ENCODE assay signal across 14 cellular contexts in the genomic region with DNA sequence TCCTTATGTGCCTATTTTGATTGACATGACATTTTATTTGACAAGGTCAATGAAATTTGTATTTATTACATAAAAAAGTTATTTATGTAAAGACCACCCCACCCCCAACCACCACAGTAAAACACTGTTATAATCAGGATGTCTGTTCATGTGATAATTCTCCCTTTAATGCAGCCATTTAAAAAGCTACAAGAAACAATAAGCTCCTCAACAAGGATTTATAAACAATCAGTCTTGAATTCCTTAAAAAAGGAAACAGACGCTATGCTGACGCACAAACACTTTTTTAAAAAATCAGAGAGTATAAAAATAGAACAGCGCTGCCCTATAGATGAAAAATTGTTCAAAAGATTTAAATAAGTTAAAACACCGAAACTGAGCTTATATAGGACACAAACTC.
"Had no signal": no experiment of that assay in that cellular context is flagged by ENCODE, and none has a peak within 500 bp of the region (broad histone marks: within the 10 kb centered on the region; RNA-seq: fewer than 3 reads in every experiment).

No MANE protein-coding gene starts in this region.

- H3K9me3 Mint-ChIP-seq: activated CD4-positive, alpha-beta memory T cell treated with anti-CD3 and anti-CD28 coated beads for 36 hours; activated T-cell treated with anti-CD3 and anti-CD28 coated beads, Interleukin-2, amount 50 U/mL, for 72 hours; endodermal cell; naive thymus-derived CD4-positive, alpha-beta T cell; stimulated activated effector memory CD8-positive, alpha-beta T cell treated with anti-CD3 and anti-CD28 coated beads, Interleukin-12 subunit alpha, Interleukin-12 subunit beta, amount 100 ng/mL, for 72 hours; T-helper 2 cell treated with Interferon-gamma antibody and Interleukin-4, amounts not matched to agents 5 μg/mL and 100 μg/mL, for 36 hours had no signal

- DNase-seq: activated CD4-positive, alpha-beta memory T cell treated with anti-CD3 and anti-CD28 coated beads for 36 hours; activated CD4-positive, CD25-positive, alpha-beta regulatory T cell treated with anti-CD3 and anti-CD28 coated beads, Interleukin-2, amount 50 U/mL, for 72 hours; activated T-cell treated with anti-CD3 and anti-CD28 coated beads, Interleukin-2, amount 50 U/mL, for 72 hours; endodermal cell; islet precursor cell; naive thymus-derived CD4-positive, alpha-beta T cell; posterior cingulate gyrus; SW 1271; trophoblast cell had no signal

- H3K4me3 ChIP-seq: coronary artery, lung had no signal

- H3K4me3 Mint-ChIP-seq: activated CD4-positive, alpha-beta memory T cell treated with anti-CD3 and anti-CD28 coated beads for 36 hours; activated T-cell treated with anti-CD3 and anti-CD28 coated beads, Interleukin-2, amount 50 U/mL, for 72 hours; endodermal cell; naive thymus-derived CD4-positive, alpha-beta T cell; stimulated activated effector memory CD8-positive, alpha-beta T cell treated with anti-CD3 and anti-CD28 coated beads, Interleukin-12 subunit alpha, Interleukin-12 subunit beta, amount 100 ng/mL, for 72 hours; T-helper 2 cell treated with Interferon-gamma antibody and Interleukin-4, amounts not matched to agents 5 μg/mL and 100 μg/mL, for 36 hours had no signal

- H3K4me1 Mint-ChIP-seq: endodermal cell; stimulated activated effector memory CD8-positive, alpha-beta T cell treated with anti-CD3 and anti-CD28 coated beads, Interleukin-12 subunit alpha, Interleukin-12 subunit beta, amount 100 ng/mL, for 72 hours had no signal

- H3K27me3 Mint-ChIP-seq: activated CD4-positive, alpha-beta memory T cell treated with anti-CD3 and anti-CD28 coated beads for 36 hours; naive thymus-derived CD4-positive, alpha-beta T cell had no signal

- H3K27ac Mint-ChIP-seq: activated CD4-positive, alpha-beta memory T cell treated with anti-CD3 and anti-CD28 coated beads for 36 hours; activated T-cell treated with anti-CD3 and anti-CD28 coated beads, Interleukin-2, amount 50 U/mL, for 72 hours; endodermal cell; stimulated activated effector memory CD8-positive, alpha-beta T cell treated with anti-CD3 and anti-CD28 coated beads, Interleukin-12 subunit alpha, Interleukin-12 subunit beta, amount 100 ng/mL, for 72 hours; T-helper 2 cell treated with Interferon-gamma antibody and Interleukin-4, amounts not matched to agents 5 μg/mL and 100 μg/mL, for 36 hours had no signal

- ATAC-seq: activated T-cell treated with anti-CD3 and anti-CD28 coated beads, Interleukin-2, amount 50 U/mL, for 72 hours; naive thymus-derived CD4-positive, alpha-beta T cell; stimulated activated effector memory CD8-positive, alpha-beta T cell treated with anti-CD3 and anti-CD28 coated beads, Interleukin-12 subunit alpha, Interleukin-12 subunit beta, amount 100 ng/mL, for 72 hours had no signal

- FAIRE-seq: astrocyte had no signal
